ENCODE assay signal across 22 cellular contexts in the genomic region with DNA sequence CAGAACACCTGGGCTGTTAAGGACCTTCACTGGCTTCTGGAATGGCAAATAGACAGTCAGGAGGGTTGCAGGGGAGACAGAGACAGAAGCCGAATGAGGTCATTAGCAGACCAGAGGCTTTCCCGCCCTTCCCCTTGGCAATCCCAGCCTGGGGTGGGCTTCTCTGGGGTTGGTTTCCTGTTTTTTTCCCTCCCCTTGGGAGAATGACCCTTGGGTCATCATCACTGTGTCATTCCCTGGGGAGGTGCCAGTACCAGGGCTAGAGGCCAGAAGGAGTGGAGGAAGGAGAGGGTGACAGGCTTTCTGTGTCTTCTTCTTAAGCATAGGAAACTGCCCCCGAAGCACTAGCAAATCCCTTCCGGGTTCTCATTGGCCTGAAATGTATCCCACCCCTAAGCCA. TPM values are rescaled to one million over a fixed set of nuclear protein-coding genes. Genes with fewer than 3 reads are reported as not detected.
A peak's percentile ranks its signal among the peaks of the same experiment; 100 is the strongest.
DNase-seq lines count a peak whose midpoint lies in the region; ATAC-seq and TF ChIP-seq lines count a peak whose summit lies in the region.
"Had no signal": no experiment of that assay in that cellular context is flagged by ENCODE, and none has a peak within 500 bp of the region (broad histone marks: within the 10 kb centered on the region; RNA-seq: fewer than 3 reads in every experiment).

No MANE protein-coding gene starts in this region.

- no peaks in the 10 kb centered on the region for H3K27me3 Mint-ChIP-seq in activated CD8-positive, alpha-beta T cell treated with anti-CD3 and anti-CD28 coated beads, Interleukin-2, amount 10 ng/mL, durations not matched to agents 7 days and 5 days (ENCODE audit: low read depth)
- no peaks in the 10 kb centered on the region for H3K27me3 Mint-ChIP-seq in activated CD8-positive, alpha-beta T cell treated with anti-CD3 and anti-CD28 coated beads for 36 hours
- H3K27me3 Mint-ChIP-seq in dendritic cell treated with granulocyte-macrophage colony-stimulating factor and Interleukin-4, amounts not matched to agents 40 ng/mL and 50 ng/mL, for 4 days, result no peaks in the 10 kb centered on the region
- no peaks in the 10 kb centered on the region for H3K27me3 Mint-ChIP-seq in naive thymus-derived CD8-positive, alpha-beta T cell
- no peaks in the 10 kb centered on the region for H3K27me3 Mint-ChIP-seq in Caco-2 (ENCODE audit: insufficient read depth, unreplicated experiment)
- H3K27me3 Mint-ChIP-seq: activated CD4-positive, alpha-beta T cell treated with anti-CD3 and anti-CD28 coated beads for 36 hours; T-helper 17 cell had no signal

- no peak overlapping the region for H3K4me3 ChIP-seq in Caco-2 (ENCODE audit: low read depth, low read length)
- H3K4me3 ChIP-seq: A549, tibial nerve had no signal

- CTCF ChIA-PET in activated CD8-positive, alpha-beta T cell treated with anti-CD3 and anti-CD28 coated beads, Interleukin-2, amount 10 ng/mL, durations not matched to agents 7 days and 5 days (lab: Charles Lee), result no interaction called here
- CTCF ChIA-PET in activated CD8-positive, alpha-beta T cell treated with anti-CD3 and anti-CD28 coated beads for 36 hours (lab: Charles Lee), result no interaction called here
- CTCF ChIA-PET in Caco-2 (lab: Charles Lee), result no interaction called here

- H3K4me1 Mint-ChIP-seq in activated CD8-positive, alpha-beta T cell treated with anti-CD3 and anti-CD28 coated beads, Interleukin-2, amount 10 ng/mL, durations not matched to agents 7 days and 5 days (ENCODE audit: low read depth), result peaks cover 20% of the 10 kb centered on the region
- peaks cover 23% of the 10 kb centered on the region for H3K4me1 Mint-ChIP-seq in activated CD8-positive, alpha-beta T cell treated with anti-CD3 and anti-CD28 coated beads for 36 hours (ENCODE audit: low read depth)
- H3K4me1 Mint-ChIP-seq in dendritic cell treated with granulocyte-macrophage colony-stimulating factor and Interleukin-4, amounts not matched to agents 40 ng/mL and 50 ng/mL, for 4 days (ENCODE audit: low read depth), result peaks cover 23% of the 10 kb centered on the region
- H3K4me1 Mint-ChIP-seq in naive thymus-derived CD8-positive, alpha-beta T cell, result peaks cover 12 to 28% (median 19%) of the 10 kb centered on the region in 4 donors
- peaks cover 14% of the 10 kb centered on the region for H3K4me1 Mint-ChIP-seq in Caco-2 (ENCODE audit: low read depth, unreplicated experiment)
- H3K4me1 Mint-ChIP-seq: nephron progenitor cell had no signal

- intact Hi-C loops in activated CD8-positive, alpha-beta T cell treated with anti-CD3 and anti-CD28 coated beads for 36 hours (cut with micrococcal nuclease), result no loop called here
- intact Hi-C loops in dendritic cell treated with granulocyte-macrophage colony-stimulating factor and Interleukin-4, amounts not matched to agents 40 ng/mL and 50 ng/mL, for 4 days (cut with micrococcal nuclease), result no loop called here
- intact Hi-C loops in Caco-2 (cut with micrococcal nuclease; ENCODE audit: unreplicated experiment), result no loop called here

- peaks cover 7% of the 10 kb centered on the region for H3K36me3 ChIP-seq in Caco-2 (ENCODE audit: control insufficient read depth, insufficient read depth, low read length)

- H3K9me3 Mint-ChIP-seq in activated CD8-positive, alpha-beta T cell treated with anti-CD3 and anti-CD28 coated beads, Interleukin-2, amount 10 ng/mL, durations not matched to agents 7 days and 5 days (ENCODE audit: insufficient read depth), result no peaks in the 10 kb centered on the region
- H3K9me3 Mint-ChIP-seq in activated CD8-positive, alpha-beta T cell treated with anti-CD3 and anti-CD28 coated beads for 36 hours, result peaks cover 5% of the 10 kb centered on the region
- H3K9me3 Mint-ChIP-seq in dendritic cell treated with granulocyte-macrophage colony-stimulating factor and Interleukin-4, amounts not matched to agents 40 ng/mL and 50 ng/mL, for 4 days, result peaks cover 8% of the 10 kb centered on the region
- H3K9me3 Mint-ChIP-seq in naive thymus-derived CD8-positive, alpha-beta T cell, result no peaks in the 10 kb centered on the region
- H3K9me3 Mint-ChIP-seq in Caco-2 (ENCODE audit: unreplicated experiment), result no peaks in the 10 kb centered on the region
- H3K9me3 Mint-ChIP-seq: nephron progenitor cell had no signal

- H3K4me3 Mint-ChIP-seq in activated CD8-positive, alpha-beta T cell treated with anti-CD3 and anti-CD28 coated beads, Interleukin-2, amount 10 ng/mL, durations not matched to agents 7 days and 5 days, result no peak overlapping the region
- no peak overlapping the region for H3K4me3 Mint-ChIP-seq in activated CD8-positive, alpha-beta T cell treated with anti-CD3 and anti-CD28 coated beads for 36 hours
- H3K4me3 Mint-ChIP-seq in dendritic cell treated with granulocyte-macrophage colony-stimulating factor and Interleukin-4, amounts not matched to agents 40 ng/mL and 50 ng/mL, for 4 days, result no peak overlapping the region
- H3K4me3 Mint-ChIP-seq in naive thymus-derived CD8-positive, alpha-beta T cell, result peak overlapping the region in 1 of 10 donors; percentile 62
- H3K4me3 Mint-ChIP-seq in Caco-2 (ENCODE audit: unreplicated experiment), result no peak overlapping the region
- H3K4me3 Mint-ChIP-seq: activated CD4-positive, alpha-beta T cell treated with anti-CD3 and anti-CD28 coated beads for 36 hours; nephron progenitor cell; T-helper 17 cell had no signal

- ATAC-seq in activated CD8-positive, alpha-beta T cell treated with anti-CD3 and anti-CD28 coated beads, Interleukin-2, amount 10 ng/mL, durations not matched to agents 7 days and 5 days, result no peak
- no peak for ATAC-seq in activated CD8-positive, alpha-beta T cell treated with anti-CD3 and anti-CD28 coated beads for 36 hours
- ATAC-seq in naive thymus-derived CD8-positive, alpha-beta T cell, result no peak
- no peak for ATAC-seq in GM18909 (IDR thresholded peaks at IDR 0.05; ENCODE audit: poor library complexity, unreplicated experiment)
- ATAC-seq: A549; activated CD4-positive, alpha-beta T cell treated with anti-CD3 and anti-CD28 coated beads for 36 hours; HCT116; left ventricle myocardium superior; T-helper 17 cell had no signal

- no peaks in the 10 kb centered on the region for H3K9me3 ChIP-seq in Caco-2
- H3K9me3 ChIP-seq: tibial nerve had no signal

- DNase-seq in activated CD8-positive, alpha-beta T cell treated with anti-CD3 and anti-CD28 coated beads, Interleukin-2, amount 10 ng/mL, durations not matched to agents 7 days and 5 days, result no peak
- no peak for DNase-seq in activated CD8-positive, alpha-beta T cell treated with anti-CD3 and anti-CD28 coated beads for 36 hours
- peak; percentile 18 for DNase-seq in EH (ENCODE audit: low read depth)
- DNase-seq in naive thymus-derived CD8-positive, alpha-beta T cell, result no peak
- DNase-seq in Caco-2, result no peak
- DNase-seq in islet precursor cell, result no peak
- DNase-seq: activated CD4-positive, alpha-beta T cell treated with anti-CD3 and anti-CD28 coated beads for 36 hours; AML-193; amniotic stem cell; brain microvascular endothelial cell; DMS79; glutamatergic neuron; left ventricle myocardium superior; NCI-H1436; NCI-H446; nephron progenitor cell; T-helper 17 cell had no signal

- no TSS peak for BruUV-seq in Caco-2 (replicated peaks; lab: Mats Ljungman, UMichigan)

- peak overlapping the region; percentile 52 for H3K27ac Mint-ChIP-seq in activated CD8-positive, alpha-beta T cell treated with anti-CD3 and anti-CD28 coated beads, Interleukin-2, amount 10 ng/mL, durations not matched to agents 7 days and 5 days
- no peak overlapping the region for H3K27ac Mint-ChIP-seq in activated CD8-positive, alpha-beta T cell treated with anti-CD3 and anti-CD28 coated beads for 36 hours
- H3K27ac Mint-ChIP-seq in dendritic cell treated with granulocyte-macrophage colony-stimulating factor and Interleukin-4, amounts not matched to agents 40 ng/mL and 50 ng/mL, for 4 days, result peak overlapping the region; percentile 24
- peak overlapping the region in 9 of 10 donors; percentile 25 to 74 (median 51) for H3K27ac Mint-ChIP-seq in naive thymus-derived CD8-positive, alpha-beta T cell
- no peak overlapping the region for H3K27ac Mint-ChIP-seq in Caco-2 (ENCODE audit: unreplicated experiment)
- H3K27ac Mint-ChIP-seq: activated CD4-positive, alpha-beta T cell treated with anti-CD3 and anti-CD28 coated beads for 36 hours had no signal

- H3K4me1 ChIP-seq in Caco-2, result peaks cover 5% of the 10 kb centered on the region
- H3K4me1 ChIP-seq: tibial nerve had no signal

- no peak for TF ChIP-seq CTCF in activated CD8-positive, alpha-beta T cell treated with anti-CD3 and anti-CD28 coated beads for 36 hours (IDR thresholded peaks at IDR 0.05)
- no peak for TF ChIP-seq CTCF in Caco-2 (IDR thresholded peaks at IDR 0.05; ENCODE audit: insufficient read depth in 1 of 2, low read depth in 1 of 2, low read length in 1 of 2, severe bottlenecking in 1 of 2, unreplicated experiment in 1 of 2)

- H3K27me3 ChIP-seq in Caco-2 (replicated peaks; ENCODE audit: control insufficient read depth, insufficient read depth, low read length), result no peaks in the 10 kb centered on the region
- H3K27me3 ChIP-seq: brain microvascular endothelial cell, tibial nerve had no signal

- H3K36me3 Mint-ChIP-seq in activated CD8-positive, alpha-beta T cell treated with anti-CD3 and anti-CD28 coated beads, Interleukin-2, amount 10 ng/mL, durations not matched to agents 7 days and 5 days (ENCODE audit: low read depth), result peaks cover 91% of the 10 kb centered on the region
- H3K36me3 Mint-ChIP-seq in activated CD8-positive, alpha-beta T cell treated with anti-CD3 and anti-CD28 coated beads for 36 hours (ENCODE audit: low read depth), result peaks cover 94% of the 10 kb centered on the region
- H3K36me3 Mint-ChIP-seq in dendritic cell treated with granulocyte-macrophage colony-stimulating factor and Interleukin-4, amounts not matched to agents 40 ng/mL and 50 ng/mL, for 4 days (ENCODE audit: low read depth), result peaks cover 100% of the 10 kb centered on the region
- peaks cover 11 to 82% (median 43%) of the 10 kb centered on the region in 3 donors for H3K36me3 Mint-ChIP-seq in naive thymus-derived CD8-positive, alpha-beta T cell
- peaks cover 70% of the 10 kb centered on the region for H3K36me3 Mint-ChIP-seq in Caco-2 (ENCODE audit: insufficient read depth, unreplicated experiment)

- POLR2A ChIA-PET in activated CD8-positive, alpha-beta T cell treated with anti-CD3 and anti-CD28 coated beads, Interleukin-2, amount 10 ng/mL, durations not matched to agents 7 days and 5 days (lab: Charles Lee), result no interaction called here
- POLR2A ChIA-PET in activated CD8-positive, alpha-beta T cell treated with anti-CD3 and anti-CD28 coated beads for 36 hours (lab: Charles Lee), result interaction anchor here (10.1 kb wide), 1 partner anchor 45 kb away, joined by 168 read pairs; the partner anchor contains the start of gene IL21R
- POLR2A ChIA-PET in naive thymus-derived CD8-positive, alpha-beta T cell (lab: Charles Lee), result no interaction called here
- POLR2A ChIA-PET in Caco-2 (lab: Charles Lee), result no interaction called here

RNA-seq across cellular contexts. Expression of gene IL21R, which starts 42.9 kb away (rescaled TPM):
- total RNA-seq in activated CD8-positive, alpha-beta T cell treated with anti-CD3 and anti-CD28 coated beads, Interleukin-2, amount 10 ng/mL, durations not matched to agents 7 days and 5 days, result 10 to 100 TPM; 23.5 to 24.2 TPM
- 10 to 100 TPM; 95.6 to 97.2 TPM for total RNA-seq in activated CD8-positive, alpha-beta T cell treated with anti-CD3 and anti-CD28 coated beads for 36 hours
- total RNA-seq in naive thymus-derived CD8-positive, alpha-beta T cell, result 10 to 100 TPM; 29.3 to 29.4 TPM
- 10 to 100 TPM; 26.5 to 47.1 (median 33.9) TPM for polyA plus RNA-seq in naive thymus-derived CD8-positive, alpha-beta T cell
- 0.07 and 0.12 TPM in 2 replicates for total RNA-seq in Caco-2 (2022)

RNA-seq across cellular contexts. Expression of gene IL4R, which starts 45.3 kb away (rescaled TPM):
- 100 to 1,000 TPM; 231 to 237 TPM for total RNA-seq in activated CD8-positive, alpha-beta T cell treated with anti-CD3 and anti-CD28 coated beads, Interleukin-2, amount 10 ng/mL, durations not matched to agents 7 days and 5 days
- total RNA-seq in activated CD8-positive, alpha-beta T cell treated with anti-CD3 and anti-CD28 coated beads for 36 hours, result 100 to 1,000 TPM; 236 to 245 TPM
- total RNA-seq in naive thymus-derived CD8-positive, alpha-beta T cell, result 100 to 1,000 TPM; 117 to 120 TPM
- 10 to 100 TPM; 18.8 to 49.4 (median 34.7) TPM for polyA plus RNA-seq in naive thymus-derived CD8-positive, alpha-beta T cell
- total RNA-seq in Caco-2 (2022), result 32.6 and 34.4 TPM in 2 replicates

Comparison
In these comparisons a context has a peak if more than half of its experiments do, and no peak if none do; other contexts are left out.
1. H3K27ac Mint-ChIP-seq: peak in activated CD8-positive, alpha-beta T cell treated with anti-CD3 and anti-CD28 coated beads, Interleukin-2, amount 10 ng/mL, durations not matched to agents 7 days and 5 days (single experiment), dendritic cell treated with granulocyte-macrophage colony-stimulating factor and Interleukin-4, amounts not matched to agents 40 ng/mL and 50 ng/mL, for 4 days (single experiment) and naive thymus-derived CD8-positive, alpha-beta T cell (9 of 10); none in activated CD8-positive, alpha-beta T cell treated with anti-CD3 and anti-CD28 coated beads for 36 hours (single experiment) and Caco-2 (single experiment).
2. RNA of gene IL21R, which starts 42.9 kb away (total RNA-seq): 95.6 to 97.2 TPM in activated CD8-positive, alpha-beta T cell treated with anti-CD3 and anti-CD28 coated beads for 36 hours, 29.3 to 29.4 TPM in naive thymus-derived CD8-positive, alpha-beta T cell and 23.5 to 24.2 TPM in activated CD8-positive, alpha-beta T cell treated with anti-CD3 and anti-CD28 coated beads, Interleukin-2, amount 10 ng/mL, durations not matched to agents 7 days and 5 days; 0.07 to 0.12 TPM in Caco-2; every median in the first group is over 10 times any median in the second.